8 cellular contexts compared by ENCODE assay signal in the genomic region with DNA sequence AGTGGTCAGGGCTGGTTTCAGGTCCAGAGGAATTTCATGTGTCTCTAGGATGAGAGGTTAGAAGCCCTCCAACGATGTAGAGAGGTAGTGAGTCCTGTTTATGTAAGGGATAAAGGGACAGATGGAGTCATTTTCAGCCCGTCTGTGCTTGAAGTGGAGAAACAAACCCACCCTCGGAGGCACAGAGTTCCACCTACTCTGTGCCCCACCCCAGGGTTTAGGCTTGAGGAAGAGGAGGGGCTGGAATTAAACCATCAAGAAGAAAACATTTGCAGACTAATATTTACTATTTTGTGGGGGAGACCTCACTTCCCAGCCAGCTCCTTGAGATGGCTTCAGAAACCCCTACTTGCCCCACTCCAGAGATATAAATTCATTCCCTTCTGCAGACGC. TPM values are rescaled to one million over a fixed set of nuclear protein-coding genes. Genes with fewer than 3 reads are reported as not detected.
DNase-seq lines count a peak whose midpoint lies in the region; ATAC-seq and TF ChIP-seq lines count a peak whose summit lies in the region.

No MANE protein-coding gene starts in this region.

- peak overlapping the region; percentile 96 for H3K27ac Mint-ChIP-seq in stimulated activated naive B cell treated with anti-CD40 and anti-IgM and Interleukin-4, amounts not matched to agents 10 μg/mL and 1 μg/mL and 100 μg/mL, for 72 hours

- no peaks in the 10 kb centered on the region for H3K4me1 ChIP-seq in foreskin keratinocyte

- H3K27me3 ChIP-seq in foreskin keratinocyte: no peaks in the 10 kb centered on the region

- peaks cover 14 to 31% of the 10 kb centered on the region in 2 donors for H3K4me1 Mint-ChIP-seq in stimulated activated naive B cell treated with anti-CD40 and anti-IgM and Interleukin-4, amounts not matched to agents 10 μg/mL and 1 μg/mL and 100 μg/mL, for 72 hours

- H3K9me3 Mint-ChIP-seq in stimulated activated naive B cell treated with anti-CD40 and anti-IgM and Interleukin-4, amounts not matched to agents 10 μg/mL and 1 μg/mL and 100 μg/mL, for 72 hours: peaks cover 3 to 9% of the 10 kb centered on the region in 2 donors

- DNase-seq in NCI-H345 treated with DMSO at 0.1 percent for 48 hours (lab: John Stamatoyannopoulos, UW; ENCODE audit: unreplicated experiment) (peak; percentile 7), NCI-H345 (lab: John Stamatoyannopoulos, UW) (no peak), SK-N-DZ (ENCODE audit: low spot score) (peak; percentile 5), foreskin keratinocyte (no peak), NCI-H446 (lab: John Stamatoyannopoulos, UW) (no peak), NCI-H1092 (lab: John Stamatoyannopoulos, UW) (no peak), amniotic stem cell (lab: John Stamatoyannopoulos, UW) (no peak)
- DNase-seq in stimulated activated naive B cell treated with anti-CD40 and anti-IgM and Interleukin-4, amounts not matched to agents 10 μg/mL and 1 μg/mL and 100 μg/mL, for 72 hours: no peak

- H3K36me3 Mint-ChIP-seq in stimulated activated naive B cell treated with anti-CD40 and anti-IgM and Interleukin-4, amounts not matched to agents 10 μg/mL and 1 μg/mL and 100 μg/mL, for 72 hours: peaks cover 5 to 19% of the 10 kb centered on the region in 2 donors

- no peaks in the 10 kb centered on the region for H3K27me3 Mint-ChIP-seq in stimulated activated naive B cell treated with anti-CD40 and anti-IgM and Interleukin-4, amounts not matched to agents 10 μg/mL and 1 μg/mL and 100 μg/mL, for 72 hours

- peak overlapping the region; percentile 93 to 94 for H3K4me3 Mint-ChIP-seq in stimulated activated naive B cell treated with anti-CD40 and anti-IgM and Interleukin-4, amounts not matched to agents 10 μg/mL and 1 μg/mL and 100 μg/mL, for 72 hours

- ATAC-seq in foreskin keratinocyte: no peak
- ATAC-seq in stimulated activated naive B cell treated with anti-CD40 and anti-IgM and Interleukin-4, amounts not matched to agents 10 μg/mL and 1 μg/mL and 100 μg/mL, for 72 hours (replicated peaks): no peak

- peak overlapping the region; percentile 92 for H3K27ac ChIP-seq in foreskin keratinocyte

- no peak for TF ChIP-seq CTCF in foreskin keratinocyte (conservative IDR thresholded peaks at IDR 0.05)

RNA-seq across cellular contexts. Expression of a gene that starts 0.9 kb away (rescaled TPM):
- 28.0 and 37.7 TPM in 2 replicates for polyA plus RNA-seq in SK-N-DZ (2014; cell fraction: cytosol; rRNA removed)
- 28.1 and 32.5 TPM in 2 replicates for polyA plus RNA-seq in SK-N-DZ (2014; cell fraction: nucleus; rRNA removed)
- 27.5 and 31.6 TPM in 2 replicates for total RNA-seq in foreskin keratinocyte
- 1.3 and 1.5 TPM in 2 replicates for polyA plus RNA-seq in foreskin keratinocyte

RNA-seq across cellular contexts. Expression of a gene that starts 33.1 kb away (rescaled TPM):
- polyA plus RNA-seq in SK-N-DZ (2014; cell fraction: cytosol; rRNA removed): 6.3 and 7.4 TPM in 2 replicates
- polyA plus RNA-seq in SK-N-DZ (2014; cell fraction: nucleus; rRNA removed): 4.9 and 9.6 TPM in 2 replicates
- 10.2 and 10.9 TPM in 2 replicates for total RNA-seq in foreskin keratinocyte
- polyA plus RNA-seq in foreskin keratinocyte: 8.5 and 9.0 TPM in 2 replicates

Comparison
In these comparisons a context has a peak if more than half of its experiments do, and no peak if none do; other contexts are left out.
1. DNase-seq: peak in NCI-H345 treated with DMSO at 0.1 percent for 48 hours (single experiment) and SK-N-DZ (single experiment); none in NCI-H345 (single experiment), foreskin keratinocyte (0 of 2), stimulated activated naive B cell treated with anti-CD40 and anti-IgM and Interleukin-4, amounts not matched to agents 10 μg/mL and 1 μg/mL and 100 μg/mL, for 72 hours (single experiment), NCI-H446 (0 of 2), NCI-H1092 (single experiment) and amniotic stem cell (single experiment).